18 cellular contexts compared by ENCODE assay signal in genomic region chr7:151489498-151489897, GRCh38. TPM values are rescaled to one million over a fixed set of nuclear protein-coding genes. Genes with fewer than 3 reads are reported as not detected.
"Had no signal": no experiment of that assay in that cellular context is flagged by ENCODE, and none has a peak within 500 bp of the region (broad histone marks: within the 10 kb centered on the region; RNA-seq: fewer than 3 reads in every experiment).

No MANE protein-coding gene starts in this region.

- H3K27me3 Mint-ChIP-seq: activated CD4-positive, alpha-beta memory T cell treated with anti-CD3 and anti-CD28 coated beads, Interleukin-2, amount 10 ng/mL, durations not matched to agents 7 days and 5 days; activated CD4-positive, alpha-beta T cell treated with anti-CD3 and anti-CD28 coated beads for 36 hours; activated naive CD8-positive, alpha-beta T cell treated with anti-CD3 and anti-CD28 coated beads, Interleukin-2, amount 50 U/mL, for 24 hours had no signal

- ATAC-seq: activated CD4-positive, alpha-beta T cell treated with anti-CD3 and anti-CD28 coated beads for 36 hours; activated naive CD8-positive, alpha-beta T cell treated with anti-CD3 and anti-CD28 coated beads, Interleukin-2, amount 50 U/mL, for 24 hours; pancreas had no signal

- H3K4me3 ChIP-seq: ascending aorta, dorsolateral prefrontal cortex, pancreas had no signal

- H3K27me3 ChIP-seq: ascending aorta, dorsolateral prefrontal cortex, pancreas had no signal

- DNase-seq: activated CD4-positive, alpha-beta memory T cell treated with anti-CD3 and anti-CD28 coated beads, Interleukin-2, amount 10 ng/mL, durations not matched to agents 7 days and 5 days; activated CD4-positive, alpha-beta T cell treated with anti-CD3 and anti-CD28 coated beads for 36 hours; activated CD8-positive, alpha-beta memory T cell treated with anti-CD3 and anti-CD28 coated beads, Interleukin-2, amount 50 U/mL, for 4 hours; activated naive CD4-positive, alpha-beta T cell; activated naive CD8-positive, alpha-beta T cell treated with anti-CD3 and anti-CD28 coated beads, Interleukin-2, amount 50 U/mL, for 24 hours; dorsolateral prefrontal cortex; endodermal cell; hypothalamus; midbrain; pancreas; stimulated activated CD4-positive, alpha-beta T cell treated with anti-CD3 and anti-CD28 coated beads, Interleukin-2, amount 100 ng/mL, for 48 hours; stimulated activated naive CD4-positive, alpha-beta T cell treated with Interleukin-2 at 50 U/mL for 16 hours; trophoblast cell; WERI-Rb-1 had no signal

- H3K9me3 ChIP-seq: ascending aorta, pancreas had no signal

- H3K4me3 Mint-ChIP-seq: activated CD4-positive, alpha-beta memory T cell treated with anti-CD3 and anti-CD28 coated beads, Interleukin-2, amount 10 ng/mL, durations not matched to agents 7 days and 5 days; activated CD4-positive, alpha-beta T cell treated with anti-CD3 and anti-CD28 coated beads for 36 hours; activated naive CD8-positive, alpha-beta T cell treated with anti-CD3 and anti-CD28 coated beads, Interleukin-2, amount 50 U/mL, for 24 hours; endodermal cell; T-helper 1 cell treated with Interleukin-12 subunit alpha and Interleukin-12 subunit beta and Interleukin-4 antibody, amounts not matched to agents 30 μg/mL and 1 μg/mL, for 36 hours had no signal

- H3K27ac Mint-ChIP-seq: activated CD4-positive, alpha-beta memory T cell treated with anti-CD3 and anti-CD28 coated beads, Interleukin-2, amount 10 ng/mL, durations not matched to agents 7 days and 5 days; activated CD4-positive, alpha-beta T cell treated with anti-CD3 and anti-CD28 coated beads for 36 hours; activated naive CD8-positive, alpha-beta T cell treated with anti-CD3 and anti-CD28 coated beads, Interleukin-2, amount 50 U/mL, for 24 hours; T-helper 1 cell treated with Interleukin-12 subunit alpha and Interleukin-12 subunit beta and Interleukin-4 antibody, amounts not matched to agents 30 μg/mL and 1 μg/mL, for 36 hours had no signal

- H3K9me3 Mint-ChIP-seq: activated CD4-positive, alpha-beta memory T cell treated with anti-CD3 and anti-CD28 coated beads, Interleukin-2, amount 10 ng/mL, durations not matched to agents 7 days and 5 days; activated naive CD8-positive, alpha-beta T cell treated with anti-CD3 and anti-CD28 coated beads, Interleukin-2, amount 50 U/mL, for 24 hours; endodermal cell; T-helper 1 cell treated with Interleukin-12 subunit alpha and Interleukin-12 subunit beta and Interleukin-4 antibody, amounts not matched to agents 30 μg/mL and 1 μg/mL, for 36 hours had no signal

- H3K36me3 ChIP-seq: pancreas had no signal

- H3K27ac ChIP-seq: ascending aorta, pancreas, WERI-Rb-1 had no signal

RNA-seq across cellular contexts. Expression of gene CRYGN, which starts 49.6 kb away (rescaled TPM):
- total RNA-seq: ascending aorta, bronchial epithelial cell, lower leg skin had no signal
